9 cellular contexts compared by ENCODE assay signal in the genomic region with DNA sequence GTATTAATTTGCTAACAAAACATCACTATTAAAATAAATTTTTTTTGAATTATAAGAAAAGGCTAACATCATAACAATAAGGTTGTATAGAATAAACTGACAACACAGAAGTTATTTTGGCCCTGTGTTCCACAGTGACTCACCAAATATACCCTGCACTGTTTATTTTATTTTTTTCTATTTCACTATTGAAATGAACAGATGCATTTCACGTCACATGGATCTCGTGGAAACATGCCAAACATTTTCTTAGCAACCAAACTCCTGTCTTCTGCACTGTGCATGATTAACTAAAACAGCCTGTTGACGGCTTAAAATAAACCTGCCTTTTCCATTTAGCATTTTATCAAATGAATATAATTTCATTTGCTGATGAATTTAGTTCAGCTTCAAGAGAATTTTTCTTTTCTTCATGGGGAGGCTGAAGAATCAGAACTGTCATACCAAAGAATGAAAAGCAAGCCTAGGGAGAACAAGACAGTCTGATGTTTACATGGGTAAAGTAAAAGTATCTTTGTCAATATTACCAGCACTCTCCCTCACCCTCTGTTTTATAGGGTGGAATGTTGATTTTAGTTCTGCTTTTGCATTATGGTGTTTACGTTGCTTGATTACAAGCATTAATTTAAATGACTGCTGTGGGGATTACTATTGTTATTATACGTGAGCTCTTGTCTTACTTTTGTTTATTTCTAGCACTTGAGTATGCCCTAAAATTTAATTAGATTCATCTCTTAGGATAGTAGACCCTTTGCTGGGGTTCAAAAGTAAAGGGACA.
DNase-seq lines count a peak whose midpoint lies in the region; ATAC-seq, FAIRE-seq and TF ChIP-seq lines count a peak whose summit lies in the region.
"Had no signal": no experiment of that assay in that cellular context is flagged by ENCODE, and none has a peak within 500 bp of the region (broad histone marks: within the 10 kb centered on the region; RNA-seq: fewer than 3 reads in every experiment).

No MANE protein-coding gene starts in this region.

- no peak for TF ChIP-seq CTCF in left lung (IDR thresholded peaks at IDR 0.05)
- no peak for TF ChIP-seq CTCF in Peyer's patch (IDR thresholded peaks at IDR 0.05)
- TF ChIP-seq CTCF in D721Med (IDR thresholded peaks at IDR 0.05; ENCODE audit: insufficient read depth, missing control alignments), result no peak

- DNase-seq in D341Med (ENCODE audit: low spot score) (peak; percentile 39), NCI-H1417 treated with DMSO at 0.1 percent for 48 hours (lab: John Stamatoyannopoulos, UW) (peak; percentile 82), astrocyte of the hippocampus (ENCODE audit: low read depth, low spot score) (peak; percentile 90), left lung (no peak), Peyer's patch (no peak), D721Med (ENCODE audit: insufficient read length, low spot score) (no peak)
- DNase-seq in activated naive CD4-positive, alpha-beta T cell treated with anti-CD3 and anti-CD28 coated beads, Interleukin-2, amount 10 ng/mL, durations not matched to agents 7 days and 5 days, result no peak

- TF ChIP-seq POLR2A in Peyer's patch (IDR thresholded peaks at IDR 0.05), result no peak

- H3K9me3 ChIP-seq in left lung, result no peaks in the 10 kb centered on the region
- no peaks in the 10 kb centered on the region for H3K9me3 ChIP-seq in Peyer's patch

- no peaks in the 10 kb centered on the region for H3K27me3 Mint-ChIP-seq in activated naive CD4-positive, alpha-beta T cell treated with anti-CD3 and anti-CD28 coated beads, Interleukin-2, amount 10 ng/mL, durations not matched to agents 7 days and 5 days

- H3K27ac ChIP-seq in left lung, result no peak overlapping the region
- no peak overlapping the region for H3K27ac ChIP-seq in Peyer's patch

- CTCF ChIA-PET in activated naive CD4-positive, alpha-beta T cell treated with anti-CD3 and anti-CD28 coated beads, Interleukin-2, amount 10 ng/mL, durations not matched to agents 7 days and 5 days (lab: Charles Lee), result no interaction called here

- H3K36me3 ChIP-seq in left lung (no peaks in the 10 kb centered on the region), Peyer's patch (no peaks in the 10 kb centered on the region)

- no peaks in the 10 kb centered on the region for H3K36me3 Mint-ChIP-seq in activated naive CD4-positive, alpha-beta T cell treated with anti-CD3 and anti-CD28 coated beads, Interleukin-2, amount 10 ng/mL, durations not matched to agents 7 days and 5 days

- ATAC-seq in GM21786 (IDR thresholded peaks at IDR 0.05; ENCODE audit: unreplicated experiment) (peak; percentile 81), left lung (peak; percentile 53)

- H3K4me3 ChIP-seq in left lung, result no peak overlapping the region
- no peak overlapping the region for H3K4me3 ChIP-seq in Peyer's patch

- intact Hi-C loops in left lung (cut with DNase I), result no loop called here

- no peaks in the 10 kb centered on the region for H3K9me3 Mint-ChIP-seq in activated naive CD4-positive, alpha-beta T cell treated with anti-CD3 and anti-CD28 coated beads, Interleukin-2, amount 10 ng/mL, durations not matched to agents 7 days and 5 days

- FAIRE-seq in D721Med (lab: Jason Lieb, UNC), result no peak
- FAIRE-seq: colon had no signal

- H3K4me1 Mint-ChIP-seq in activated naive CD4-positive, alpha-beta T cell treated with anti-CD3 and anti-CD28 coated beads, Interleukin-2, amount 10 ng/mL, durations not matched to agents 7 days and 5 days, result no peaks in the 10 kb centered on the region

- H3K27me3 ChIP-seq in left lung, result no peaks in the 10 kb centered on the region
- no peaks in the 10 kb centered on the region for H3K27me3 ChIP-seq in Peyer's patch

- H3K4me3 Mint-ChIP-seq in activated naive CD4-positive, alpha-beta T cell treated with anti-CD3 and anti-CD28 coated beads, Interleukin-2, amount 10 ng/mL, durations not matched to agents 7 days and 5 days, result no peak overlapping the region

- H3K4me1 ChIP-seq in left lung (peaks cover 0 to 8% of the 10 kb centered on the region in 2 donors), Peyer's patch (no peaks in the 10 kb centered on the region)

- H3K27ac Mint-ChIP-seq in activated naive CD4-positive, alpha-beta T cell treated with anti-CD3 and anti-CD28 coated beads, Interleukin-2, amount 10 ng/mL, durations not matched to agents 7 days and 5 days, result no peak overlapping the region

Comparison
In these comparisons a context has a peak if more than half of its experiments do, and no peak if none do; other contexts are left out.
1. DNase-seq: peak in D341Med (single experiment), NCI-H1417 treated with DMSO at 0.1 percent for 48 hours (single experiment) and astrocyte of the hippocampus (single experiment); none in left lung (0 of 2), Peyer's patch (0 of 3), activated naive CD4-positive, alpha-beta T cell treated with anti-CD3 and anti-CD28 coated beads, Interleukin-2, amount 10 ng/mL, durations not matched to agents 7 days and 5 days (single experiment) and D721Med (single experiment).